In genomic region chr19:18419699-18420460, GRCh38 we compare ENCODE assay signal across 8 cellular contexts. TPM values are rescaled to one million over a fixed set of nuclear protein-coding genes. Genes with fewer than 3 reads are reported as not detected.
A peak's percentile ranks its signal among the peaks of the same experiment; 100 is the strongest.
DNase-seq lines count a peak whose midpoint lies in the region; ATAC-seq and TF ChIP-seq lines count a peak whose summit lies in the region.

No MANE protein-coding gene starts in this region.

- peak; percentile 56 for DNase-seq in BE2C
- DNase-seq in SJSA1 (ENCODE audit: low read depth in 1 of 2, low spot score in 2 of 2): no peak
- DNase-seq in choroid plexus epithelial cell (ENCODE audit: low read depth): no peak
- peak; percentile 67 to 83 for DNase-seq in aorta
- no peak for DNase-seq in mucosa of gallbladder (ENCODE audit: low spot score)

- no peaks in the 10 kb centered on the region for H3K9me3 ChIP-seq in BE2C
- H3K9me3 ChIP-seq in SJSA1 (replicated peaks): peaks cover 9% of the 10 kb centered on the region; the same call in 1 of the 2 replicates
- H3K9me3 ChIP-seq in mucosa of rectum (ENCODE audit: control insufficient read depth in 2 of 2, low read length in 2 of 2): no peaks in the 10 kb centered on the region
- no peaks in the 10 kb centered on the region for H3K9me3 ChIP-seq in aorta (ENCODE audit: control insufficient read depth, low read length)

- H3K36me3 ChIP-seq in BE2C: peaks cover 4% of the 10 kb centered on the region
- peaks cover 3% of the 10 kb centered on the region; the same call in 1 of the 2 replicates for H3K36me3 ChIP-seq in SJSA1
- peaks cover 0 to 3% of the 10 kb centered on the region in 2 donors for H3K36me3 ChIP-seq in mucosa of rectum (ENCODE audit: control insufficient read depth in 2 of 2, insufficient read depth in 2 of 2, low read length in 2 of 2)
- H3K36me3 ChIP-seq in aorta (ENCODE audit: control insufficient read depth in 1 of 2, insufficient read depth in 2 of 2, low read length in 1 of 2): no peaks in the 10 kb centered on the region

- TF ChIP-seq CTCF in BE2C (IDR thresholded peaks at IDR 0.05; ENCODE audit: low read depth, low read length): no peak
- no peak for TF ChIP-seq CTCF in choroid plexus epithelial cell (conservative IDR thresholded peaks at IDR 0.05; ENCODE audit: low read depth, low read length)

- H3K27ac ChIP-seq in SJSA1 (no peak overlapping the region), mucosa of rectum (ENCODE audit: low read depth in 2 of 2, low read length in 2 of 2) (peak overlapping the region; percentile 79 to 89), aorta (ENCODE audit: low read depth in 1 of 2, low read length in 2 of 2) (peak overlapping the region in 1 of 2 donors; percentile 7)

- intact Hi-C loops in aorta (cut with DNase I): loop anchor here (10.0 kb wide), 2 partner anchors 165 to 215 kb away; partner anchors contain the start of gene RAB3A (in 1 of the 2)

- ATAC-seq in GM21825 (IDR thresholded peaks at IDR 0.05; ENCODE audit: unreplicated experiment) (peak; percentile 16), aorta (ENCODE audit: low FRiP score) (no peak), HG03095 (IDR thresholded peaks at IDR 0.05; ENCODE audit: unreplicated experiment) (no peak)

- no peaks in the 10 kb centered on the region for H3K27me3 ChIP-seq in BE2C
- no peaks in the 10 kb centered on the region for H3K27me3 ChIP-seq in SJSA1 (replicated peaks)
- H3K27me3 ChIP-seq in mucosa of rectum (ENCODE audit: control insufficient read depth in 2 of 2, insufficient read depth in 2 of 2, low read length in 2 of 2): peaks cover 8 to 9% of the 10 kb centered on the region in 2 donors
- no peaks in the 10 kb centered on the region for H3K27me3 ChIP-seq in aorta (ENCODE audit: control insufficient read depth in 1 of 2, insufficient read depth in 2 of 2, low read length in 1 of 2)

- H3K4me3 ChIP-seq in BE2C (ENCODE audit: low read depth, low read length): peak overlapping the region; percentile 71
- H3K4me3 ChIP-seq in SJSA1: peak overlapping the region; percentile 81
- H3K4me3 ChIP-seq in choroid plexus epithelial cell (ENCODE audit: low read depth, low read length): peak overlapping the region; percentile 74
- H3K4me3 ChIP-seq in mucosa of rectum (ENCODE audit: low read length in 2 of 2): peak overlapping the region; percentile 56 to 63
- peak overlapping the region; percentile 44 to 74 for H3K4me3 ChIP-seq in aorta (ENCODE audit: low read length in 2 of 2)

- WGBS in aorta, 2 donors: 1 to 2% methylated on average over 84 to 97 of the region's 97 CpGs

- H3K4me1 ChIP-seq in BE2C (peaks cover 16% of the 10 kb centered on the region), SJSA1 (replicated peaks) (peaks cover 56% of the 10 kb centered on the region), mucosa of rectum (ENCODE audit: control insufficient read depth in 2 of 2, insufficient read depth in 2 of 2, low read length in 2 of 2) (peaks cover 45% of the 10 kb centered on the region in 2 donors), aorta (ENCODE audit: control insufficient read depth in 1 of 2, insufficient read depth in 2 of 2, low read length in 2 of 2) (no peaks in the 10 kb centered on the region)

- H3K9ac ChIP-seq in mucosa of rectum (ENCODE audit: low read depth in 1 of 2, low read length in 2 of 2): peak overlapping the region; percentile 41 to 71

RNA-seq across cellular contexts. Expression of gene SSBP4, which starts 0.7 kb away (rescaled TPM):
- polyA plus RNA-seq in BE2C (2012; ENCODE audit: insufficient read depth, insufficient read length, low read depth): 467 TPM
- 18.9 and 43.4 TPM in 2 replicates for total RNA-seq in SJSA1 (2014; rRNA removed; shearing (Covaris generic))
- total RNA-seq in aorta (10 to 100 TPM; 51.4 to 89.4 TPM), mucosa of gallbladder (68.1 TPM)
- polyA plus RNA-seq in aorta: 100 to 1,000 TPM in 1 of 2 donors, 10 to 100 TPM in 1; 40.6 to 150 TPM

RNA-seq across cellular contexts. Expression of gene ISYNA1, which starts 18.1 kb away (rescaled TPM):
- polyA plus RNA-seq in BE2C (2012; ENCODE audit: insufficient read depth, insufficient read length, low read depth): 156 TPM
- 2.0 and 5.4 TPM in 2 replicates for total RNA-seq in SJSA1 (2014; rRNA removed; shearing (Covaris generic))
- total RNA-seq in aorta (10 to 100 TPM; 42.1 to 86.5 TPM), mucosa of gallbladder (37.1 TPM)
- 100 to 1,000 TPM in 1 of 2 donors, 10 to 100 TPM in 1; 56.0 to 535 TPM for polyA plus RNA-seq in aorta

RNA-seq across cellular contexts. Expression of gene LRRC25, which starts 22.5 kb away (rescaled TPM):
- not detected for polyA plus RNA-seq in BE2C (2012; ENCODE audit: insufficient read depth, insufficient read length, low read depth)
- total RNA-seq in SJSA1 (2014; rRNA removed; shearing (Covaris generic)): not detected in 2 replicates
- 10 to 100 TPM in 1 of 2 donors, 1 to 10 TPM in 1; 7.7 to 15.6 TPM for total RNA-seq in aorta
- 1 to 10 TPM; 2.2 to 7.4 TPM for polyA plus RNA-seq in aorta
- total RNA-seq in mucosa of gallbladder: 7.8 TPM

RNA-seq across cellular contexts. Expression of gene GDF15, which starts 33.9 kb away (rescaled TPM):
- 492 TPM for polyA plus RNA-seq in BE2C (2012; ENCODE audit: insufficient read depth, insufficient read length, low read depth)
- 12.4 and 21.9 TPM in 2 replicates for total RNA-seq in SJSA1 (2014; rRNA removed; shearing (Covaris generic))
- total RNA-seq in aorta (1 to 10 TPM; 4.2 to 9.8 TPM), mucosa of gallbladder (76.0 TPM)
- polyA plus RNA-seq in aorta: 1 to 10 TPM; 2.8 to 3.2 TPM

Comparison
In these comparisons a context has a peak if more than half of its experiments do, and no peak if none do; other contexts are left out.
1. DNase-seq: peak in BE2C (single experiment) and aorta (2 of 2); none in SJSA1 (0 of 2), choroid plexus epithelial cell (single experiment) and mucosa of gallbladder (single experiment).
2. Peak in every context shown above with its lines, with median percentiles within 50 percentile points of each other: H3K4me3 ChIP-seq.